1 cellular context compared by ENCODE assay signal in the genomic region with DNA sequence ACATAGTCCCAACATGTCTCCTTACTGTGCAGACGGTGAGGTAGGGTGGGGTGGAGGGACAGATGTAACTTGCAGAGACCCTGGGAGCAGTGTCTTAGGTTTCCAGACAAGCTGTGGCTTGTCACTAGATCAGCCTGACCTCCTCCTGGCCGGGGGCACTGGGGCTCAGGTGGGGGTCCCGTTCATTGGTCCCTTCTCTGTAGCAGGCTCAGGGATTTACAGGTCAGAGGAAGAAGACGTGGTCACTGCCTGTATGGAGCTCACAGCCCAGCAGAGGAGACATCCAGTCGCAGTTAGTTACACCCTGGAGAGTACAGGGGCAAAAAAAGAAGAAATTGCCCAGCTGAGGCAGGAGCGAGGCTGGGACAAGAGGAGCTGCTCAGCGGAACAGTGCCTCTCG.
TF ChIP-seq lines count a peak whose summit lies in the region.

No MANE protein-coding gene starts in this region.

TF ChIP-seq in IMR-90, 13 proteins besides CTCF, POLR2A, EP300 and RAD21:
- TF ChIP-seq MAZ (IDR thresholded peaks at IDR 0.05; ENCODE audit: borderline replicate concordance, low read depth, low read length) (no peak), MAFK (IDR thresholded peaks at IDR 0.05; ENCODE audit: low read depth, low read length) (no peak)
